27 cellular contexts compared by ENCODE assay signal in genomic region chr20:4245542-4245941, GRCh38. TPM values are rescaled to one million over a fixed set of nuclear protein-coding genes. Genes with fewer than 3 reads are reported as not detected.
"Had no signal": no experiment of that assay in that cellular context is flagged by ENCODE, and none has a peak within 500 bp of the region (broad histone marks: within the 10 kb centered on the region; RNA-seq: fewer than 3 reads in every experiment).

No MANE protein-coding gene starts in this region.

- FAIRE-seq: TTC549 had no signal

- H3K9me3 ChIP-seq: body of pancreas, testis, upper lobe of right lung had no signal

- H3K4me3 ChIP-seq: body of pancreas, cardiac muscle cell, testis, upper lobe of right lung had no signal

- DNase-seq: activated CD4-positive, alpha-beta T cell treated with anti-CD3 and anti-CD28 coated beads, Interleukin-2, amount 10 ng/mL, durations not matched to agents 7 days and 5 days; activated CD4-positive, CD25-positive, alpha-beta regulatory T cell treated with anti-CD3 and anti-CD28 coated beads, Interleukin-2, amount 50 U/mL, for 72 hours; activated CD8-positive, alpha-beta memory T cell treated with anti-CD3 and anti-CD28 coated beads, Interleukin-2, amount 10 ng/mL, durations not matched to agents 7 days and 5 days; activated CD8-positive, alpha-beta T cell treated with anti-CD3 and anti-CD28 coated beads for 36 hours; activated gamma-delta T cell treated with Interleukin-2 at 50 U/mL for 16 hours; anterior cingulate cortex; effector memory CD4-positive, alpha-beta T cell; foreskin melanocyte; glutamatergic neuron; hypothalamus; left ventricle myocardium superior; mammary epithelial cell; midbrain; nucleus accumbens; right cardiac atrium; T-cell; testis; upper lobe of right lung; WERI-Rb-1 had no signal

- H3K4me1 ChIP-seq: parathyroid adenoma had no signal

- H3K79me2 ChIP-seq: parathyroid adenoma had no signal

- ATAC-seq: activated CD8-positive, alpha-beta memory T cell treated with anti-CD3 and anti-CD28 coated beads, Interleukin-2, amount 10 ng/mL, durations not matched to agents 7 days and 5 days; activated CD8-positive, alpha-beta T cell treated with anti-CD3 and anti-CD28 coated beads for 36 hours; left ventricle myocardium superior; right cardiac atrium; stimulated activated memory B cell treated with anti-CD40 and anti-IgM and Interleukin-4, amounts not matched to agents 10 μg/mL and 1 μg/mL and 100 μg/mL, for 72 hours; T-cell; upper lobe of right lung had no signal

- H3K36me3 ChIP-seq: cardiac muscle cell, upper lobe of right lung, WERI-Rb-1 had no signal

- H3K27me3 ChIP-seq: body of pancreas, testis had no signal

- H3K27ac ChIP-seq: body of pancreas, cardiac muscle cell, parathyroid adenoma, testis, upper lobe of right lung, WERI-Rb-1 had no signal

- H2AFZ ChIP-seq: parathyroid adenoma had no signal

RNA-seq across cellular contexts. Expression of gene ADRA1D, which starts 3.5 kb away (rescaled TPM):
- total RNA-seq: activated CD4-positive, alpha-beta T cell treated with anti-CD3 and anti-CD28 coated beads, Interleukin-2, amount 10 ng/mL, durations not matched to agents 7 days and 5 days; activated CD8-positive, alpha-beta memory T cell treated with anti-CD3 and anti-CD28 coated beads, Interleukin-2, amount 10 ng/mL, durations not matched to agents 7 days and 5 days; activated CD8-positive, alpha-beta T cell treated with anti-CD3 and anti-CD28 coated beads for 36 hours; body of pancreas; chondrocyte; dermis blood vessel endothelial cell; T-cell had no signal
- polyA plus RNA-seq: neural cell had no signal
